ENCODE assay signal across 1 cellular context in the genomic region with DNA sequence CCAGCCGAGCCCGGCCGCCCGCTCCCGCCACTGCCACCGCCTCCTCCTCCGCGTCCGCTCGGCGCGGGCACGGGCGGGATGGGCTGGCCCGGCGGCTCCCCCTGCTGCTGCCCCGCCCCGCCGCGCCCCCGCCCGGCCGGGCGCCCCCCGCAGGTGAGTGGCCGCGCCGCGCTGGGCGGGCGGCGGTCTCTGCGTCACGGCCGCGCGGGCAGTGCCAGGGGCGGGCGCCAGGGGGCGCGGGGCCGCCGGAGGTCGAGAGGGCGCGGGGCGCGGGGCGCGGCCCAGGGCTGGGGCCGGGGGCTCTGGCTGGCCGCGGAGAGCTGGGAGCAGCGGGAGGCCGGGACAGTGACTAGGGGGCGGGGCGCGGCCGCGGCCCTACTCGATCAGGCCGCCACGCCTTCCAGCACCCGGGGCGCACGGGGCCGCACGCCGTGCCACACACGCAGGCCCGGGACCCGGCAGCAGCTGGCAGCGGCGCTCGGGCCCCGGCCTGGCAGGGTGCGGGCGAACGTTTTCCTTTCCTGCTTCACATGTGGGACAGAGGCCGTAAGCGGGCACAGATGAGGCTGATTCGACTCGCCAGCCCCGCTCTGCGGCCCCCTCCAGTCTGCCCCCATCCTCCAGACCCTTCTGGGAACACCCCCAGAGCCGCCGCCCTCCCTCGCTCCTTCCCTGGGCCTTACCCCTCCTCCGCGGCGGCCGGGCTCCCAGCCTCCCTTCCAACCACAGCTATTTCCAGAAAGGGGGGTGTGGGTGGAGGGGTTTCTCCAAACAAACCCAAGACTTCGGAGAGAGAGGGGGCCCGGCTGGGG.
TF ChIP-seq lines count a peak whose summit lies in the region.

No MANE protein-coding gene starts in this region.

TF ChIP-seq in HEK293, 187 proteins besides CTCF, POLR2A, EP300 and RAD21 (continued from another document and continues in another):
- TF ChIP-seq, protein P1, sequence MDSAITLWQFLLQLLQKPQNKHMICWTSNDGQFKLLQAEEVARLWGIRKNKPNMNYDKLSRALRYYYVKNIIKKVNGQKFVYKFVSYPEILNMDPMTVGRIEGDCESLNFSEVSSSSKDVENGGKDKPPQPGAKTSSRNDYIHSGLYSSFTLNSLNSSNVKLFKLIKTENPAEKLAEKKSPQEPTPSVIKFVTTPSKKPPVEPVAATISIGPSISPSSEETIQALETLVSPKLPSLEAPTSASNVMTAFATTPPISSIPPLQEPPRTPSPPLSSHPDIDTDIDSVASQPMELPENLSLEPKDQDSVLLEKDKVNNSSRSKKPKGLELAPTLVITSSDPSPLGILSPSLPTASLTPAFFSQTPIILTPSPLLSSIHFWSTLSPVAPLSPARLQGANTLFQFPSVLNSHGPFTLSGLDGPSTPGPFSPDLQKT (IDR thresholded peaks at IDR 0.05; ENCODE audit: borderline replicate concordance, low read depth, low read length), result no peak
- TF ChIP-seq ZNF530 (tag by site-specific recombination; IDR thresholded peaks at IDR 0.05; ENCODE audit: low read depth) (no peak), ZNF624 (tag by site-specific recombination; IDR thresholded peaks at IDR 0.05) (no peak), TCF7L2 (IDR thresholded peaks at IDR 0.05; ENCODE audit: borderline replicate concordance, low read depth, low read length) (no peak), ZNF792 (tag by site-specific recombination; IDR thresholded peaks at IDR 0.05) (no peak; the same call in 1 of the 2 replicates), MYNN (tag by site-specific recombination; IDR thresholded peaks at IDR 0.05; ENCODE audit: borderline replicate concordance) (no peak), ZNF777 (tag by site-specific recombination; IDR thresholded peaks at IDR 0.05; ENCODE audit: borderline replicate concordance) (no peak), ZNF843 (tag by site-specific recombination; IDR thresholded peaks at IDR 0.05) (no peak), ZNF138 (tag by site-specific recombination; IDR thresholded peaks at IDR 0.05; ENCODE audit: borderline replicate concordance) (no peak), PRDM2 (tag by site-specific recombination; IDR thresholded peaks at IDR 0.05; ENCODE audit: borderline replicate concordance) (no peak), ZNF175 (tag by site-specific recombination; IDR thresholded peaks at IDR 0.05) (no peak), ZNF48 (tag by site-specific recombination; IDR thresholded peaks at IDR 0.05) (no peak), ZNF560 (tag by site-specific recombination; IDR thresholded peaks at IDR 0.05; ENCODE audit: borderline replicate concordance) (no peak), ZNF280C (tag by site-specific recombination; IDR thresholded peaks at IDR 0.05) (no peak), ZNF837 (tag by site-specific recombination; IDR thresholded peaks at IDR 0.05) (no peak), ZNF155 (tag by site-specific recombination; IDR thresholded peaks at IDR 0.05) (no peak), ZSCAN4 (tag by site-specific recombination; IDR thresholded peaks at IDR 0.05) (no peak), ZNF501 (tag by site-specific recombination; IDR thresholded peaks at IDR 0.05) (no peak), ZNF555 (tag by site-specific recombination; conservative IDR thresholded peaks at IDR 0.05) (no peak), ZNF549 (tag by site-specific recombination; IDR thresholded peaks at IDR 0.05) (no peak), ZBTB21 (tag by site-specific recombination; IDR thresholded peaks at IDR 0.05) (no peak), RBAK (tag by site-specific recombination; IDR thresholded peaks at IDR 0.05) (no peak), ZBTB20 (tag by site-specific recombination; IDR thresholded peaks at IDR 0.05) (peak; percentile 97), ZNF529 (tag by site-specific recombination; IDR thresholded peaks at IDR 0.05; ENCODE audit: insufficient replicate concordance) (no peak), ZNF416 (tag by site-specific recombination; IDR thresholded peaks at IDR 0.05) (no peak), ZNF76 (tag by site-specific recombination; IDR thresholded peaks at IDR 0.05; ENCODE audit: borderline replicate concordance, low read depth) (peak; percentile 54; the same call in 1 of the 2 replicates), GLIS1 (tag by site-specific recombination; IDR thresholded peaks at IDR 0.05) (peak; percentile 49), ZNF274 (IDR thresholded peaks at IDR 0.05; ENCODE audit: low read length) (no peak), ZNF274 (tag by site-specific recombination; IDR thresholded peaks at IDR 0.05; ENCODE audit: borderline replicate concordance) (no peak)
- TF ChIP-seq, protein P2, sequence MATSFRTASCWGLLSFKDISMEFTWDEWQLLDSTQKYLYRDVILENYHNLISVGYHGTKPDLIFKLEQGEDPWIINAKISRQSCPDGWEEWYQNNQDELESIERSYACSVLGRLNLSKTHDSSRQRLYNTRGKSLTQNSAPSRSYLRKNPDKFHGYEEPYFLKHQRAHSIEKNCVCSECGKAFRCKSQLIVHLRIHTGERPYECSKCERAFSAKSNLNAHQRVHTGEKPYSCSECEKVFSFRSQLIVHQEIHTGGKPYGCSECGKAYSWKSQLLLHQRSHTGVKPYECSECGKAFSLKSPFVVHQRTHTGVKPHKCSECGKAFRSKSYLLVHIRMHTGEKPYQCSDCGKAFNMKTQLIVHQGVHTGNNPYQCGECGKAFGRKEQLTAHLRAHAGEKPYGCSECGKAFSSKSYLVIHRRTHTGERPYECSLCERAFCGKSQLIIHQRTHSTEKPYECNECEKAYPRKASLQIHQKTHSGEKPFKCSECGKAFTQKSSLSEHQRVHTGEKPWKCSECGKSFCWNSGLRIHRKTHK (tag by site-specific recombination; IDR thresholded peaks at IDR 0.05), result no peak
- TF ChIP-seq, protein P3, sequence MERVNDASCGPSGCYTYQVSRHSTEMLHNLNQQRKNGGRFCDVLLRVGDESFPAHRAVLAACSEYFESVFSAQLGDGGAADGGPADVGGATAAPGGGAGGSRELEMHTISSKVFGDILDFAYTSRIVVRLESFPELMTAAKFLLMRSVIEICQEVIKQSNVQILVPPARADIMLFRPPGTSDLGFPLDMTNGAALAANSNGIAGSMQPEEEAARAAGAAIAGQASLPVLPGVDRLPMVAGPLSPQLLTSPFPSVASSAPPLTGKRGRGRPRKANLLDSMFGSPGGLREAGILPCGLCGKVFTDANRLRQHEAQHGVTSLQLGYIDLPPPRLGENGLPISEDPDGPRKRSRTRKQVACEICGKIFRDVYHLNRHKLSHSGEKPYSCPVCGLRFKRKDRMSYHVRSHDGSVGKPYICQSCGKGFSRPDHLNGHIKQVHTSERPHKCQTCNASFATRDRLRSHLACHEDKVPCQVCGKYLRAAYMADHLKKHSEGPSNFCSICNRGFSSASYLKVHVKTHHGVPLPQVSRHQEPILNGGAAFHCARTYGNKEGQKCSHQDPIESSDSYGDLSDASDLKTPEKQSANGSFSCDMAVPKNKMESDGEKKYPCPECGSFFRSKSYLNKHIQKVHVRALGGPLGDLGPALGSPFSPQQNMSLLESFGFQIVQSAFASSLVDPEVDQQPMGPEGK (tag by site-specific recombination; IDR thresholded peaks at IDR 0.05), result peak; percentile 72
- TF ChIP-seq, protein P4, sequence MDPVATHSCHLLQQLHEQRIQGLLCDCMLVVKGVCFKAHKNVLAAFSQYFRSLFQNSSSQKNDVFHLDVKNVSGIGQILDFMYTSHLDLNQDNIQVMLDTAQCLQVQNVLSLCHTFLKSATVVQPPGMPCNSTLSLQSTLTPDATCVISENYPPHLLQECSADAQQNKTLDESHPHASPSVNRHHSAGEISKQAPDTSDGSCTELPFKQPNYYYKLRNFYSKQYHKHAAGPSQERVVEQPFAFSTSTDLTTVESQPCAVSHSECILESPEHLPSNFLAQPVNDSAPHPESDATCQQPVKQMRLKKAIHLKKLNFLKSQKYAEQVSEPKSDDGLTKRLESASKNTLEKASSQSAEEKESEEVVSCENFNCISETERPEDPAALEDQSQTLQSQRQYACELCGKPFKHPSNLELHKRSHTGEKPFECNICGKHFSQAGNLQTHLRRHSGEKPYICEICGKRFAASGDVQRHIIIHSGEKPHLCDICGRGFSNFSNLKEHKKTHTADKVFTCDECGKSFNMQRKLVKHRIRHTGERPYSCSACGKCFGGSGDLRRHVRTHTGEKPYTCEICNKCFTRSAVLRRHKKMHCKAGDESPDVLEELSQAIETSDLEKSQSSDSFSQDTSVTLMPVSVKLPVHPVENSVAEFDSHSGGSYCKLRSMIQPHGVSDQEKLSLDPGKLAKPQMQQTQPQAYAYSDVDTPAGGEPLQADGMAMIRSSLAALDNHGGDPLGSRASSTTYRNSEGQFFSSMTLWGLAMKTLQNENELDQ (tag by site-specific recombination; IDR thresholded peaks at IDR 0.05; ENCODE audit: low read depth), result no peak
